Comparison of ENCODE assay signal across 1 cellular context in the genomic region with DNA sequence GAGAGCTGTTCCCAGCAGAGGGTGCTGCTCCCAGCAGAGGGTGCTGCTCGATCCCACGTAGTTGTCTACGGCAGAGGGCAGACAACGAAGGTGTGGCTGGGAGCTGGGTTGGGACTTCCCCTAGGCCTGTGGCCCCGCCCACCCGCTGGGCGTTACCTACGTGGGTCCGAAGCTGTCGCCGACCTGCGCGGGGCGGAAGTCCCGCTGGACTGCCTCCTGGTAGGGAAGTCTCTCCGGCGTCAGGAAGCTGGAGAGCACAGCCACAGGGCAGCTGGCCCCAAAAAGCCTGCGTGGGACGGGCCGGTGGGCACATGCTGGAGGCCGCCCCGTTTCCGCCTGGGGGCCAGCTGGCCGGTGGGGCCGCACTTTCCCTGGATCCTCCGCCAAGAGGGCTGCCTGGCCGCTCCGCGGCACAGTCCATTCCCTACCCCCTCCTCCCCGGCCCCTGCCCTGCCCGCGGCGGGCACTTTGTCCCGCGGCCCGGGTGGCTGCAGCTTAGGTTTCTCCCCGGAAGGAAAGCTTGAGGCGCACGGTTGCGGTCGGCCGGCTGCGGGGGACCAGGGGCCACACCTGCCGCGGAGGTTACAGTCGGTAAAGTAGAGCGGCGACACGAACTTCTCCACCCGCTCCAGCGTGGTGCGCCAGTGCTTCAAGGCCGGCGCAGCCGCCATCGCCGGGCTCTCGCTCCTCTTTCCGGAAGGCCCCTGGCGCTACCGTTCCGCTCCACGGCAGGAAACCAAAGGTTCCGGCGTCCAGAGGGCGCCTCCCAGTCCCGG.
TF ChIP-seq lines count a peak whose summit lies in the region.

A gene (minus strand): TSS at position 695 of the 776 bp plus-strand sequence. CDS start 24 bp downstream, at position 671.

TF ChIP-seq in HepG2, 621 proteins besides CTCF, POLR2A, EP300 and RAD21 (continued from another document and continues in another):
- TF ChIP-seq, protein P1, sequence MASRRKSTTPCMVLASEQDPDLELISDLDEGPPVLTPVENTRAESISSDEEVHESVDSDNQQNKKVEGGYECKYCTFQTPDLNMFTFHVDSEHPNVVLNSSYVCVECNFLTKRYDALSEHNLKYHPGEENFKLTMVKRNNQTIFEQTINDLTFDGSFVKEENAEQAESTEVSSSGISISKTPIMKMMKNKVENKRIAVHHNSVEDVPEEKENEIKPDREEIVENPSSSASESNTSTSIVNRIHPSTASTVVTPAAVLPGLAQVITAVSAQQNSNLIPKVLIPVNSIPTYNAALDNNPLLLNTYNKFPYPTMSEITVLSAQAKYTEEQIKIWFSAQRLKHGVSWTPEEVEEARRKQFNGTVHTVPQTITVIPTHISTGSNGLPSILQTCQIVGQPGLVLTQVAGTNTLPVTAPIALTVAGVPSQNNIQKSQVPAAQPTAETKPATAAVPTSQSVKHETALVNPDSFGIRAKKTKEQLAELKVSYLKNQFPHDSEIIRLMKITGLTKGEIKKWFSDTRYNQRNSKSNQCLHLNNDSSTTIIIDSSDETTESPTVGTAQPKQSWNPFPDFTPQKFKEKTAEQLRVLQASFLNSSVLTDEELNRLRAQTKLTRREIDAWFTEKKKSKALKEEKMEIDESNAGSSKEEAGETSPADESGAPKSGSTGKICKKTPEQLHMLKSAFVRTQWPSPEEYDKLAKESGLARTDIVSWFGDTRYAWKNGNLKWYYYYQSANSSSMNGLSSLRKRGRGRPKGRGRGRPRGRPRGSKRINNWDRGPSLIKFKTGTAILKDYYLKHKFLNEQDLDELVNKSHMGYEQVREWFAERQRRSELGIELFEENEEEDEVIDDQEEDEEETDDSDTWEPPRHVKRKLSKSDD (CRISPR knock-in tag; IDR thresholded peaks at IDR 0.05; ENCODE audit: low read depth): no peak; the same call in none of the 2 replicates
- TF ChIP-seq, protein P2, sequence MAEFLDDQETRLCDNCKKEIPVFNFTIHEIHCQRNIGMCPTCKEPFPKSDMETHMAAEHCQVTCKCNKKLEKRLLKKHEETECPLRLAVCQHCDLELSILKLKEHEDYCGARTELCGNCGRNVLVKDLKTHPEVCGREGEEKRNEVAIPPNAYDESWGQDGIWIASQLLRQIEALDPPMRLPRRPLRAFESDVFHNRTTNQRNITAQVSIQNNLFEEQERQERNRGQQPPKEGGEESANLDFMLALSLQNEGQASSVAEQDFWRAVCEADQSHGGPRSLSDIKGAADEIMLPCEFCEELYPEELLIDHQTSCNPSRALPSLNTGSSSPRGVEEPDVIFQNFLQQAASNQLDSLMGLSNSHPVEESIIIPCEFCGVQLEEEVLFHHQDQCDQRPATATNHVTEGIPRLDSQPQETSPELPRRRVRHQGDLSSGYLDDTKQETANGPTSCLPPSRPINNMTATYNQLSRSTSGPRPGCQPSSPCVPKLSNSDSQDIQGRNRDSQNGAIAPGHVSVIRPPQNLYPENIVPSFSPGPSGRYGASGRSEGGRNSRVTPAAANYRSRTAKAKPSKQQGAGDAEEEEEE (CRISPR knock-in tag; IDR thresholded peaks at IDR 0.05; ENCODE audit: borderline replicate concordance): no peak
- TF ChIP-seq SMARCE1 (IDR thresholded peaks at IDR 0.05; ENCODE audit: borderline replicate concordance) (no peak), ZNF530 (CRISPR knock-in tag; IDR thresholded peaks at IDR 0.05; ENCODE audit: low read depth) (no peak), MAFG (CRISPR knock-in tag; IDR thresholded peaks at IDR 0.05) (no peak), PCBP2 (optimal IDR thresholded peaks at IDR 0.05; ENCODE audit: low read depth, low read length, poor library complexity, severe bottlenecking) (no peak), ZNF143 (CRISPR knock-in tag; IDR thresholded peaks at IDR 0.05) (peak; percentile 32; the same call in 1 of the 2 replicates), IKZF4 (CRISPR knock-in tag; IDR thresholded peaks at IDR 0.05; ENCODE audit: borderline replicate concordance, low read depth, not compliant biosample characterization) (peak; percentile 61), ZNF225 (CRISPR knock-in tag; IDR thresholded peaks at IDR 0.05) (no peak), ZNF878 (CRISPR knock-in tag; IDR thresholded peaks at IDR 0.05) (peak; percentile 28; the same call in 1 of the 2 replicates), ZNF790 (CRISPR knock-in tag; IDR thresholded peaks at IDR 0.05; ENCODE audit: borderline replicate concordance) (no peak), ARNT (IDR thresholded peaks at IDR 0.05) (no peak), ZNF598 (CRISPR knock-in tag; IDR thresholded peaks at IDR 0.05; ENCODE audit: borderline replicate concordance) (no peak; the same call in 1 of the 2 replicates), BHLHE40 (IDR thresholded peaks at IDR 0.05; ENCODE audit: low read length) (0 out of 2 replicates have a peak, but pooled peaks have one; percentile 32), ZNF260 (CRISPR knock-in tag; IDR thresholded peaks at IDR 0.05; ENCODE audit: borderline replicate concordance, low read depth) (no peak), ZNF564 (CRISPR knock-in tag; IDR thresholded peaks at IDR 0.05) (peak; percentile 31; the same call in 1 of the 2 replicates), KDM3A (CRISPR knock-in tag; IDR thresholded peaks at IDR 0.05; ENCODE audit: low read depth) (peak; percentile 75; the same call in 1 of the 2 replicates), ZNF782 (CRISPR knock-in tag; IDR thresholded peaks at IDR 0.05; ENCODE audit: borderline replicate concordance) (no peak; the same call in 1 of the 2 replicates), ZFX (CRISPR knock-in tag; IDR thresholded peaks at IDR 0.05; ENCODE audit: low read depth) (peak; percentile 88), CBFB (CRISPR knock-in tag; IDR thresholded peaks at IDR 0.05) (peak; percentile 27), NONO (IDR thresholded peaks at IDR 0.05) (no peak), NONO (CRISPR knock-in tag; conservative IDR thresholded peaks at IDR 0.05) (peak; percentile 60), ZNF34 (CRISPR knock-in tag; IDR thresholded peaks at IDR 0.05; ENCODE audit: borderline replicate concordance) (no peak; the same call in 1 of the 2 replicates), FOXA1 (IDR thresholded peaks at IDR 0.05) (no peak), FOXA1 (CRISPR knock-in tag; IDR thresholded peaks at IDR 0.05) (0 out of 2 replicates have a peak, but pooled peaks have one; percentile 39), ZSCAN25 (CRISPR knock-in tag; IDR thresholded peaks at IDR 0.05) (peak; percentile 81), ZNF484 (CRISPR knock-in tag; IDR thresholded peaks at IDR 0.05; ENCODE audit: borderline replicate concordance, low read depth) (no peak), ZNF510 (CRISPR knock-in tag; IDR thresholded peaks at IDR 0.05; ENCODE audit: low read depth) (no peak; the same call in 1 of the 2 replicates), ZMYM2 (CRISPR knock-in tag; IDR thresholded peaks at IDR 0.05) (peak; percentile 55; the same call in 1 of the 2 replicates)
- TF ChIP-seq, protein P3, sequence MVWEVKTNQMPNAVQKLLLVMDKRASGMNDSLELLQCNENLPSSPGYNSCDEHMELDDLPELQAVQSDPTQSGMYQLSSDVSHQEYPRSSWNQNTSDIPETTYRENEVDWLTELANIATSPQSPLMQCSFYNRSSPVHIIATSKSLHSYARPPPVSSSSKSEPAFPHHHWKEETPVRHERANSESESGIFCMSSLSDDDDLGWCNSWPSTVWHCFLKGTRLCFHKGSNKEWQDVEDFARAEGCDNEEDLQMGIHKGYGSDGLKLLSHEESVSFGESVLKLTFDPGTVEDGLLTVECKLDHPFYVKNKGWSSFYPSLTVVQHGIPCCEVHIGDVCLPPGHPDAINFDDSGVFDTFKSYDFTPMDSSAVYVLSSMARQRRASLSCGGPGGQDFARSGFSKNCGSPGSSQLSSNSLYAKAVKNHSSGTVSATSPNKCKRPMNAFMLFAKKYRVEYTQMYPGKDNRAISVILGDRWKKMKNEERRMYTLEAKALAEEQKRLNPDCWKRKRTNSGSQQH (CRISPR knock-in tag; IDR thresholded peaks at IDR 0.05; ENCODE audit: low read depth): peak; percentile 45; the same call in 1 of the 2 replicates
- TF ChIP-seq, protein P4, sequence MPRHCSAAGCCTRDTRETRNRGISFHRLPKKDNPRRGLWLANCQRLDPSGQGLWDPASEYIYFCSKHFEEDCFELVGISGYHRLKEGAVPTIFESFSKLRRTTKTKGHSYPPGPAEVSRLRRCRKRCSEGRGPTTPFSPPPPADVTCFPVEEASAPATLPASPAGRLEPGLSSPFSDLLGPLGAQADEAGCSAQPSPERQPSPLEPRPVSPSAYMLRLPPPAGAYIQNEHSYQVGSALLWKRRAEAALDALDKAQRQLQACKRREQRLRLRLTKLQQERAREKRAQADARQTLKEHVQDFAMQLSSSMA (CRISPR knock-in tag; IDR thresholded peaks at IDR 0.05): no peak; the same call in 1 of the 2 replicates
- TF ChIP-seq, protein P5, sequence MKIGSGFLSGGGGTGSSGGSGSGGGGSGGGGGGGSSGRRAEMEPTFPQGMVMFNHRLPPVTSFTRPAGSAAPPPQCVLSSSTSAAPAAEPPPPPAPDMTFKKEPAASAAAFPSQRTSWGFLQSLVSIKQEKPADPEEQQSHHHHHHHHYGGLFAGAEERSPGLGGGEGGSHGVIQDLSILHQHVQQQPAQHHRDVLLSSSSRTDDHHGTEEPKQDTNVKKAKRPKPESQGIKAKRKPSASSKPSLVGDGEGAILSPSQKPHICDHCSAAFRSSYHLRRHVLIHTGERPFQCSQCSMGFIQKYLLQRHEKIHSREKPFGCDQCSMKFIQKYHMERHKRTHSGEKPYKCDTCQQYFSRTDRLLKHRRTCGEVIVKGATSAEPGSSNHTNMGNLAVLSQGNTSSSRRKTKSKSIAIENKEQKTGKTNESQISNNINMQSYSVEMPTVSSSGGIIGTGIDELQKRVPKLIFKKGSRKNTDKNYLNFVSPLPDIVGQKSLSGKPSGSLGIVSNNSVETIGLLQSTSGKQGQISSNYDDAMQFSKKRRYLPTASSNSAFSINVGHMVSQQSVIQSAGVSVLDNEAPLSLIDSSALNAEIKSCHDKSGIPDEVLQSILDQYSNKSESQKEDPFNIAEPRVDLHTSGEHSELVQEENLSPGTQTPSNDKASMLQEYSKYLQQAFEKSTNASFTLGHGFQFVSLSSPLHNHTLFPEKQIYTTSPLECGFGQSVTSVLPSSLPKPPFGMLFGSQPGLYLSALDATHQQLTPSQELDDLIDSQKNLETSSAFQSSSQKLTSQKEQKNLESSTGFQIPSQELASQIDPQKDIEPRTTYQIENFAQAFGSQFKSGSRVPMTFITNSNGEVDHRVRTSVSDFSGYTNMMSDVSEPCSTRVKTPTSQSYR (CRISPR knock-in tag; IDR thresholded peaks at IDR 0.05; ENCODE audit: borderline replicate concordance): peak; percentile 42; the same call in 1 of the 2 replicates
- TF ChIP-seq, protein P6, sequence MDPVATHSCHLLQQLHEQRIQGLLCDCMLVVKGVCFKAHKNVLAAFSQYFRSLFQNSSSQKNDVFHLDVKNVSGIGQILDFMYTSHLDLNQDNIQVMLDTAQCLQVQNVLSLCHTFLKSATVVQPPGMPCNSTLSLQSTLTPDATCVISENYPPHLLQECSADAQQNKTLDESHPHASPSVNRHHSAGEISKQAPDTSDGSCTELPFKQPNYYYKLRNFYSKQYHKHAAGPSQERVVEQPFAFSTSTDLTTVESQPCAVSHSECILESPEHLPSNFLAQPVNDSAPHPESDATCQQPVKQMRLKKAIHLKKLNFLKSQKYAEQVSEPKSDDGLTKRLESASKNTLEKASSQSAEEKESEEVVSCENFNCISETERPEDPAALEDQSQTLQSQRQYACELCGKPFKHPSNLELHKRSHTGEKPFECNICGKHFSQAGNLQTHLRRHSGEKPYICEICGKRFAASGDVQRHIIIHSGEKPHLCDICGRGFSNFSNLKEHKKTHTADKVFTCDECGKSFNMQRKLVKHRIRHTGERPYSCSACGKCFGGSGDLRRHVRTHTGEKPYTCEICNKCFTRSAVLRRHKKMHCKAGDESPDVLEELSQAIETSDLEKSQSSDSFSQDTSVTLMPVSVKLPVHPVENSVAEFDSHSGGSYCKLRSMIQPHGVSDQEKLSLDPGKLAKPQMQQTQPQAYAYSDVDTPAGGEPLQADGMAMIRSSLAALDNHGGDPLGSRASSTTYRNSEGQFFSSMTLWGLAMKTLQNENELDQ (CRISPR knock-in tag; IDR thresholded peaks at IDR 0.05; ENCODE audit: borderline replicate concordance): no peak
- TF ChIP-seq, protein P7, sequence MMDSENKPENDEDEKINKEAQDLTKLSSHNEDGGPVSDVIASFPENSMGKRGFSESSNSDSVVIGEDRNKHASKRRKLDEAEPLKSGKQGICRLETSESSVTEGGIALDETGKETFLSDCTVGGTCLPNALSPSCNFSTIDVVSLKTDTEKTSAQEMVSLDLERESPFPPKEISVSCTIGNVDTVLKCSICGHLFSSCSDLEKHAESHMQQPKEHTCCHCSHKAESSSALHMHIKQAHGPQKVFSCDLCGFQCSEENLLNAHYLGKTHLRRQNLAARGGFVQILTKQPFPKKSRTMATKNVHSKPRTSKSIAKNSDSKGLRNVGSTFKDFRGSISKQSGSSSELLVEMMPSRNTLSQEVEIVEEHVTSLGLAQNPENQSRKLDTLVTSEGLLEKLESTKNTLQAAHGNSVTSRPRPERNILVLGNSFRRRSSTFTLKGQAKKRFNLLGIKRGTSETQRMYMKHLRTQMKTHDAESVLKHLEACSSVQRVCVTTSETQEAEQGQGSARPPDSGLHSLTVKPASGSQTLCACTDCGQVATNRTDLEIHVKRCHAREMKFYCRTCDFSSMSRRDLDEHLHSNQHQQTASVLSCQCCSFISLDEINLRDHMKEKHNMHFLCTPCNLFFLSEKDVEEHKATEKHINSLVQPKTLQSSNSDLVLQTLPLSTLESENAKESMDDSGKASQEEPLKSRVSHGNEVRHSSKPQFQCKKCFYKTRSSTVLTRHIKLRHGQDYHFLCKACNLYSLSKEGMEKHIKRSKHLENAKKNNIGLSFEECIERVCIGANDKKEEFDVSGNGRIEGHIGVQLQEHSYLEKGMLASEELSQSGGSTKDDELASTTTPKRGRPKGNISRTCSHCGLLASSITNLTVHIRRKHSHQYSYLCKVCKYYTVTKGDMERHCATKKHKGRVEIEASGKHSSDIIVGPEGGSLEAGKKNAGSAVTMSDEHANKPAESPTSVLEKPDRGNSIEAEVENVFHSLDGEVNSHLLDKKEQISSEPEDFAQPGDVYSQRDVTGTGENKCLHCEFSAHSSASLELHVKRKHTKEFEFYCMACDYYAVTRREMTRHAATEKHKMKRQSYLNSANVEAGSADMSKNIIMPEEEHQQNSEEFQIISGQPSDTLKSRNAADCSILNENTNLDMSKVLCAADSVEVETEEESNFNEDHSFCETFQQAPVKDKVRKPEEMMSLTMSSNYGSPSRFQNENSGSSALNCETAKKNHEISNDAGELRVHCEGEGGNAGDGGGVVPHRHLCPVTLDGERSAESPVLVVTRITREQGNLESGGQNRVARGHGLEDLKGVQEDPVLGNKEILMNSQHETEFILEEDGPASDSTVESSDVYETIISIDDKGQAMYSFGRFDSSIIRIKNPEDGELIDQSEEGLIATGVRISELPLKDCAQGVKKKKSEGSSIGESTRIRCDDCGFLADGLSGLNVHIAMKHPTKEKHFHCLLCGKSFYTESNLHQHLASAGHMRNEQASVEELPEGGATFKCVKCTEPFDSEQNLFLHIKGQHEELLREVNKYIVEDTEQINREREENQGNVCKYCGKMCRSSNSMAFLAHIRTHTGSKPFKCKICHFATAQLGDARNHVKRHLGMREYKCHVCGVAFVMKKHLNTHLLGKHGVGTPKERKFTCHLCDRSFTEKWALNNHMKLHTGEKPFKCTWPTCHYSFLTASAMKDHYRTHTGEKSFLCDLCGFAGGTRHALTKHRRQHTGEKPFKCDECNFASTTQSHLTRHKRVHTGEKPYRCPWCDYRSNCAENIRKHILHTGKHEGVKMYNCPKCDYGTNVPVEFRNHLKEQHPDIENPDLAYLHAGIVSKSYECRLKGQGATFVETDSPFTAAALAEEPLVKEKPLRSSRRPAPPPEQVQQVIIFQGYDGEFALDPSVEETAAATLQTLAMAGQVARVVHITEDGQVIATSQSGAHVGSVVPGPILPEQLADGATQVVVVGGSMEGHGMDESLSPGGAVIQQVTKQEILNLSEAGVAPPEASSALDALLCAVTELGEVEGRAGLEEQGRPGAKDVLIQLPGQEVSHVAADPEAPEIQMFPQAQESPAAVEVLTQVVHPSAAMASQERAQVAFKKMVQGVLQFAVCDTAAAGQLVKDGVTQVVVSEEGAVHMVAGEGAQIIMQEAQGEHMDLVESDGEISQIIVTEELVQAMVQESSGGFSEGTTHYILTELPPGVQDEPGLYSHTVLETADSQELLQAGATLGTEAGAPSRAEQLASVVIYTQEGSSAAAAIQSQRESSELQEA (CRISPR knock-in tag; IDR thresholded peaks at IDR 0.05; ENCODE audit: not compliant biosample characterization): peak; percentile 63
